Comparison of ENCODE assay signal across 8 cellular contexts in genomic region chr6:81451787-81452186, GRCh38.
DNase-seq lines count a peak whose midpoint lies in the region; ATAC-seq, FAIRE-seq and TF ChIP-seq lines count a peak whose summit lies in the region.

No MANE protein-coding gene starts in this region.

- H3K9me3 ChIP-seq in GM12878 (replicated peaks; ENCODE audit: control insufficient read depth, insufficient read depth, low read length) (no peaks in the 10 kb centered on the region), smooth muscle cell (replicated peaks; ENCODE audit: low read depth) (no peaks in the 10 kb centered on the region), Peyer's patch (no peaks in the 10 kb centered on the region)

- SMC1A ChIA-PET in GM12878 (lab: Charles Lee; ENCODE audit: uncharacterized antibody, unreplicated experiment) = interaction anchor here (0.8 to 2.0 kb wide), 5 partner anchors 11 to 569 kb away, joined by 3 to 7 read pairs (median 3); no protein-coding TSS in a partner anchor

- CTCF ChIA-PET in GM12878 (lab: Yijun Ruan, JAX) = interaction anchor here (1.0 to 3.0 kb wide), 2 partner anchors 8 to 9 kb away, joined by 3 to 9 read pairs; no protein-coding TSS in a partner anchor

- TF ChIP-seq CTCF in GM12878 (IDR thresholded peaks at IDR 0.05 in 2 of 3, conservative IDR thresholded peaks at IDR 0.05 in 1 of 3; ENCODE audit: control insufficient read depth in 2 of 3, extremely low read depth in 1 of 3, insufficient read depth in 1 of 3, low read depth in 3 of 3, low read length in 3 of 3) (no peak), smooth muscle cell (IDR thresholded peaks at IDR 0.05; ENCODE audit: borderline replicate concordance, insufficient read depth, poor library complexity, severe bottlenecking) (no peak), Peyer's patch (IDR thresholded peaks at IDR 0.05) (no peak)

- FAIRE-seq in GM12878 (lab: Jason Lieb, UNC) = no peak

- intact Hi-C loops in GM12878 (cut with micrococcal nuclease; ENCODE audit: unreplicated experiment) = no loop called here

- H3K9ac ChIP-seq in GM12878 (ENCODE audit: control insufficient read depth, insufficient read depth, low read length) (no peak overlapping the region), smooth muscle cell (ENCODE audit: low read depth) (no peak overlapping the region)

- no peak for TF ChIP-seq RAD21 in GM12878 (IDR thresholded peaks at IDR 0.05; ENCODE audit: insufficient read depth, low read depth, low read length)

- POLR2A ChIA-PET in GM12878 (lab: Charles Lee) = no interaction called here

- WGBS in GM12878 (ENCODE audit: insufficient coverage, insufficient replicate concordance, low lambda C conversion rate, missing lambda C conversion rate) = 3% methylated on average over 2 of the region's 2 CpGs
- 5% methylated on average over 2 of the region's 2 CpGs for WGBS in smooth muscle cell (ENCODE audit: low lambda C conversion rate)

- H3K4me1 ChIP-seq in GM12878 (ENCODE audit: control insufficient read depth, insufficient read depth, low read length) (no peaks in the 10 kb centered on the region), smooth muscle cell (ENCODE audit: low read depth) (no peaks in the 10 kb centered on the region), Peyer's patch (no peaks in the 10 kb centered on the region)

- H3K36me3 ChIP-seq in GM12878 (ENCODE audit: control insufficient read depth in 2 of 2, insufficient read depth in 2 of 2, low read length in 1 of 2) = no peaks in the 10 kb centered on the region
- H3K36me3 ChIP-seq in smooth muscle cell (ENCODE audit: low read depth) = no peaks in the 10 kb centered on the region
- H3K36me3 ChIP-seq in Peyer's patch = no peaks in the 10 kb centered on the region

- no peak overlapping the region for H3K27ac ChIP-seq in GM12878 (ENCODE audit: control insufficient read depth, insufficient read depth)
- H3K27ac ChIP-seq in smooth muscle cell (ENCODE audit: low read depth) = peak overlapping the region; percentile 28
- H3K27ac ChIP-seq in Peyer's patch = no peak overlapping the region

- ATAC-seq in GM19452 (IDR thresholded peaks at IDR 0.05; ENCODE audit: unreplicated experiment) (peak; percentile 94), GM12878 (peak; percentile 95), HG03159 (IDR thresholded peaks at IDR 0.05; ENCODE audit: unreplicated experiment) (no peak)

- no peak for TF ChIP-seq POLR2A in GM12878 (IDR thresholded peaks at IDR 0.05; ENCODE audit: low read depth, low read length)
- no peak for TF ChIP-seq POLR2A in Peyer's patch (IDR thresholded peaks at IDR 0.05)

- no peaks in the 10 kb centered on the region for H3K79me2 ChIP-seq in GM12878 (ENCODE audit: control insufficient read depth, insufficient read depth, low read length)
- H3K79me2 ChIP-seq in smooth muscle cell (ENCODE audit: low read depth) = no peaks in the 10 kb centered on the region

- TF ChIP-seq EP300 in GM12878 (IDR thresholded peaks at IDR 0.05; ENCODE audit: borderline replicate concordance in 1 of 2, control insufficient read depth in 1 of 2, low read depth in 2 of 2, low read length in 2 of 2) = no peak; a peak in 1 of 4 replicates

- DNase-seq in AG20443 (ENCODE audit: low spot score) (peak; percentile 56), HT-29 (ENCODE audit: low spot score) (peak; percentile 53), GM12878 (ENCODE audit: low read depth, low spot score) (no peak), smooth muscle cell (lab: John Stamatoyannopoulos, UW; ENCODE audit: unreplicated experiment) (no peak), NCI-H1694 treated with DMSO at 0.1 percent for 48 hours (lab: John Stamatoyannopoulos, UW) (no peak), Peyer's patch (no peak)

- H2AFZ ChIP-seq in GM12878 (ENCODE audit: control insufficient read depth, low read depth, low read length) (no peak overlapping the region), smooth muscle cell (ENCODE audit: low read depth) (no peak overlapping the region)

- BruUV-seq in GM12878 (replicated peaks; lab: Mats Ljungman, UMichigan) = no TSS peak

- H4K20me1 ChIP-seq in GM12878 (ENCODE audit: control insufficient read depth, insufficient read depth) = no peaks in the 10 kb centered on the region
- no peaks in the 10 kb centered on the region for H4K20me1 ChIP-seq in smooth muscle cell (ENCODE audit: low read depth)

- H3K27me3 ChIP-seq in GM12878 (replicated peaks in 1 of 2; ENCODE audit: control insufficient read depth in 2 of 2, insufficient read depth in 2 of 2, low read length in 1 of 2) (no peaks in the 10 kb centered on the region), smooth muscle cell (ENCODE audit: low read depth) (no peaks in the 10 kb centered on the region), Peyer's patch (no peaks in the 10 kb centered on the region)

- in situ Hi-C loops in GM12878 (cut with MboI) = no loop called here

- RAD21 ChIA-PET in GM12878 (lab: Charles Lee; ENCODE audit: unreplicated experiment) = interaction anchor here (1.2 kb wide), 1 partner anchor 111 kb away, joined by 3 read pairs; no protein-coding TSS in a partner anchor

- H3K4me3 ChIP-seq in GM12878 (no peak overlapping the region), smooth muscle cell (no peak overlapping the region), Peyer's patch (no peak overlapping the region)

- no peak overlapping the region for H3K4me2 ChIP-seq in GM12878 (ENCODE audit: control insufficient read depth, insufficient read depth)
- H3K4me2 ChIP-seq in smooth muscle cell = peak overlapping the region; percentile 12

- no peaks in the 10 kb centered on the region for H3F3A ChIP-seq in smooth muscle cell (ENCODE audit: low read depth)

TF ChIP-seq in GM12878, 131 proteins besides CTCF, POLR2A, EP300 and RAD21 (continues in another document):
- no peak for TF ChIP-seq ZNF622 (IDR thresholded peaks at IDR 0.05)
- no peak for TF ChIP-seq BCL3 (IDR thresholded peaks at IDR 0.05; ENCODE audit: borderline replicate concordance, insufficient read depth, low read depth, low read length, poor library complexity, severe bottlenecking)
- no peak for TF ChIP-seq TCF12 (IDR thresholded peaks at IDR 0.05; ENCODE audit: low read depth, low read length)
- TF ChIP-seq TBL1XR1 (IDR thresholded peaks at IDR 0.05; ENCODE audit: low read depth, low read length) = no peak
- TF ChIP-seq SMAD1 (IDR thresholded peaks at IDR 0.05; ENCODE audit: low read depth, partially characterized antibody) = no peak
- TF ChIP-seq TARDBP (IDR thresholded peaks at IDR 0.05; ENCODE audit: borderline replicate concordance) = no peak
- TF ChIP-seq ATF3 (IDR thresholded peaks at IDR 0.05; ENCODE audit: borderline replicate concordance, extremely low read depth, low read depth, low read length) = no peak
- no peak for TF ChIP-seq PAX8 (IDR thresholded peaks at IDR 0.05)
- TF ChIP-seq YBX1 (IDR thresholded peaks at IDR 0.05) = no peak
- TF ChIP-seq HDAC2 (IDR thresholded peaks at IDR 0.05) = no peak
- no peak for TF ChIP-seq CBX3 (IDR thresholded peaks at IDR 0.05; ENCODE audit: borderline replicate concordance, low read depth)
- TF ChIP-seq LARP7 (IDR thresholded peaks at IDR 0.05) = no peak
- TF ChIP-seq IRF3 (IDR thresholded peaks at IDR 0.05) = no peak
- TF ChIP-seq STAT3 (IDR thresholded peaks at IDR 0.05; ENCODE audit: low read depth, low read length) = no peak
- TF ChIP-seq ZBTB11 (CRISPR knock-in tag; IDR thresholded peaks at IDR 0.05) = no peak

Comparison
In these comparisons a context has a peak if more than half of its experiments do, and no peak if none do; other contexts are left out.
1. DNase-seq: peak in AG20443 (single experiment) and HT-29 (single experiment); none in GM12878 (single experiment), smooth muscle cell (single experiment), NCI-H1694 treated with DMSO at 0.1 percent for 48 hours (single experiment) and Peyer's patch (0 of 3).